30 cellular contexts compared by ENCODE assay signal in genomic region chr7:50812109-50812508, GRCh38.
"Had no signal": no experiment of that assay in that cellular context is flagged by ENCODE, and none has a peak within 500 bp of the region (broad histone marks: within the 10 kb centered on the region; RNA-seq: fewer than 3 reads in every experiment).

No MANE protein-coding gene starts in this region.

- H3K9me3 ChIP-seq: adrenal gland, gastrocnemius medialis, neutrophil, right lobe of liver, uterus had no signal

- H3K36me3 ChIP-seq: adrenal gland, gastrocnemius medialis, neutrophil, right lobe of liver, uterus, WERI-Rb-1 had no signal

- FAIRE-seq: colon, endometrium had no signal

- H3K4me3 Mint-ChIP-seq: activated CD4-positive, alpha-beta memory T cell treated with anti-CD3 and anti-CD28 coated beads for 36 hours; activated CD4-positive, alpha-beta T cell treated with anti-CD3 and anti-CD28 coated beads, Interleukin-2, amount 10 ng/mL, durations not matched to agents 24 days and 14 days; activated naive CD4-positive, alpha-beta T cell treated with anti-CD3 and anti-CD28 coated beads for 36 hours; activated naive CD8-positive, alpha-beta T cell treated with anti-CD3 and anti-CD28 coated beads for 36 hours; activated T-helper 1 cell treated with anti-CD3 and anti-CD28 coated beads, Interleukin-12 subunit alpha, Interleukin-12 subunit beta, Interleukin-2, Interleukin-4 antibody, amounts not matched to agents 30 ng/mL and 10 ng/mL and 1 ng/mL, durations not matched to agents 14 hours and 24 hours and 36 hours; nephron progenitor cell; stimulated activated memory B cell treated with anti-CD40 and anti-IgM and Interleukin-4, amounts not matched to agents 10 μg/mL and 1 μg/mL and 100 μg/mL, for 72 hours; stimulated activated naive CD8-positive, alpha-beta T cell treated with anti-CD3 and anti-CD28 coated beads, Interleukin-15, amount 100 ng/mL, for 72 hours; T-helper 1 cell treated with Interleukin-12 subunit alpha and Interleukin-12 subunit beta and Interleukin-4 antibody, amounts not matched to agents 30 μg/mL and 1 μg/mL, for 36 hours; type B pancreatic cell had no signal

- DNase-seq: activated CD4-positive, alpha-beta memory T cell treated with anti-CD3 and anti-CD28 coated beads for 36 hours; activated CD4-positive, alpha-beta T cell treated with anti-CD3 and anti-CD28 coated beads, Interleukin-2, amount 10 ng/mL, durations not matched to agents 24 days and 14 days; activated CD4-positive, CD25-positive, alpha-beta regulatory T cell treated with anti-CD3 and anti-CD28 coated beads, Interleukin-2, amount 50 U/mL, for 72 hours; activated CD8-positive, alpha-beta memory T cell treated with anti-CD3 and anti-CD28 coated beads, Interleukin-2, amount 50 U/mL, for 4 hours; activated effector memory CD4-positive, alpha-beta T cell treated with anti-CD3 and anti-CD28 coated beads, Interleukin-2, amount 50 U/mL, for 16 hours; activated naive CD4-positive, alpha-beta T cell treated with anti-CD3 and anti-CD28 coated beads for 36 hours; activated naive CD8-positive, alpha-beta T cell treated with anti-CD3 and anti-CD28 coated beads for 36 hours; activated T-cell treated with anti-CD3 and anti-CD28 coated beads, Interleukin-2, amount 50 U/mL, for 1 hour; effector CD4-positive, alpha-beta T cell; hippocampal formation; nephron progenitor cell; stimulated activated CD4-positive, alpha-beta T cell treated with anti-CD3 and anti-CD28 coated beads, Interleukin-12 subunit alpha, Interleukin-12 subunit beta, amount 100 ng/mL, for 4 hours; stimulated activated CD4-positive, alpha-beta T cell treated with anti-CD3 and anti-CD28 coated beads, Interleukin-4, amount 100 ng/mL, for 4 hours; stimulated activated CD8-positive, alpha-beta memory T cell treated with anti-CD3 and anti-CD28 coated beads, Interleukin-4, amount 100 ng/mL, for 48 hours; stimulated activated naive CD8-positive, alpha-beta T cell treated with anti-CD3 and anti-CD28 coated beads, Interleukin-15, amount 100 ng/mL, for 72 hours; T1000; WERI-Rb-1 had no signal

- H3K4me1 ChIP-seq: adrenal gland, right lobe of liver, uterus had no signal

- H3K4me3 ChIP-seq: adrenal gland, body of pancreas, gastrocnemius medialis, lung, right lobe of liver, uterus had no signal

- ATAC-seq: stimulated activated memory B cell treated with anti-CD40 and anti-IgM and Interleukin-4, amounts not matched to agents 10 μg/mL and 1 μg/mL and 100 μg/mL, for 72 hours; stimulated activated naive CD8-positive, alpha-beta T cell treated with anti-CD3 and anti-CD28 coated beads, Interleukin-15, amount 100 ng/mL, for 72 hours had no signal

- H3K27me3 Mint-ChIP-seq: activated naive CD8-positive, alpha-beta T cell treated with anti-CD3 and anti-CD28 coated beads for 36 hours; stimulated activated naive CD8-positive, alpha-beta T cell treated with anti-CD3 and anti-CD28 coated beads, Interleukin-15, amount 100 ng/mL, for 72 hours; type B pancreatic cell had no signal

- H3K27me3 ChIP-seq: adrenal gland, body of pancreas, gastrocnemius medialis, right lobe of liver, uterus had no signal

- H3K27ac ChIP-seq: adrenal gland, gastrocnemius medialis, neutrophil, right lobe of liver, uterus, WERI-Rb-1 had no signal

- H3K27ac Mint-ChIP-seq: activated CD4-positive, alpha-beta memory T cell treated with anti-CD3 and anti-CD28 coated beads for 36 hours; activated CD4-positive, alpha-beta T cell treated with anti-CD3 and anti-CD28 coated beads, Interleukin-2, amount 10 ng/mL, durations not matched to agents 24 days and 14 days; activated naive CD4-positive, alpha-beta T cell treated with anti-CD3 and anti-CD28 coated beads for 36 hours; activated naive CD8-positive, alpha-beta T cell treated with anti-CD3 and anti-CD28 coated beads for 36 hours; activated T-helper 1 cell treated with anti-CD3 and anti-CD28 coated beads, Interleukin-12 subunit alpha, Interleukin-12 subunit beta, Interleukin-2, Interleukin-4 antibody, amounts not matched to agents 30 ng/mL and 10 ng/mL and 1 ng/mL, durations not matched to agents 14 hours and 24 hours and 36 hours; nephron progenitor cell; stimulated activated memory B cell treated with anti-CD40 and anti-IgM and Interleukin-4, amounts not matched to agents 10 μg/mL and 1 μg/mL and 100 μg/mL, for 72 hours; stimulated activated naive CD8-positive, alpha-beta T cell treated with anti-CD3 and anti-CD28 coated beads, Interleukin-15, amount 100 ng/mL, for 72 hours; T-helper 1 cell treated with Interleukin-12 subunit alpha and Interleukin-12 subunit beta and Interleukin-4 antibody, amounts not matched to agents 30 μg/mL and 1 μg/mL, for 36 hours; type B pancreatic cell had no signal

- H3K4me1 Mint-ChIP-seq: activated CD4-positive, alpha-beta T cell treated with anti-CD3 and anti-CD28 coated beads, Interleukin-2, amount 10 ng/mL, durations not matched to agents 24 days and 14 days; activated naive CD8-positive, alpha-beta T cell treated with anti-CD3 and anti-CD28 coated beads for 36 hours; stimulated activated memory B cell treated with anti-CD40 and anti-IgM and Interleukin-4, amounts not matched to agents 10 μg/mL and 1 μg/mL and 100 μg/mL, for 72 hours; stimulated activated naive CD8-positive, alpha-beta T cell treated with anti-CD3 and anti-CD28 coated beads, Interleukin-15, amount 100 ng/mL, for 72 hours had no signal

- H3K36me3 Mint-ChIP-seq: activated CD4-positive, alpha-beta memory T cell treated with anti-CD3 and anti-CD28 coated beads for 36 hours; activated naive CD8-positive, alpha-beta T cell treated with anti-CD3 and anti-CD28 coated beads for 36 hours; stimulated activated memory B cell treated with anti-CD40 and anti-IgM and Interleukin-4, amounts not matched to agents 10 μg/mL and 1 μg/mL and 100 μg/mL, for 72 hours; type B pancreatic cell had no signal
